Comparison of ENCODE assay signal across 19 cellular contexts in genomic region chr12:89573081-89573810, GRCh38.
"Had no signal": no experiment of that assay in that cellular context is flagged by ENCODE, and none has a peak within 500 bp of the region (broad histone marks: within the 10 kb centered on the region; RNA-seq: fewer than 3 reads in every experiment).

No MANE protein-coding gene starts in this region.

- H3K27me3 ChIP-seq: adrenal gland, body of pancreas, suprapubic skin, upper lobe of right lung had no signal

- DNase-seq: activated CD4-positive, alpha-beta T cell treated with anti-CD3 and anti-CD28 coated beads, Interleukin-2, amount 10 ng/mL, durations not matched to agents 24 days and 14 days; activated CD8-positive, alpha-beta memory T cell treated with anti-CD3 and anti-CD28 coated beads for 24 hours; activated naive CD4-positive, alpha-beta T cell treated with anti-CD3 and anti-CD28 coated beads, Interleukin-2, amount 10 ng/mL, durations not matched to agents 7 days and 5 days; activated T-cell treated with anti-CD3 and anti-CD28 coated beads for 4 hours; adrenal gland; body of pancreas; cortex of kidney; effector memory CD4-positive, alpha-beta T cell; glutamatergic neuron; left colon; natural killer cell; occipital lobe; stimulated activated CD4-positive, alpha-beta T cell treated with anti-CD3 and anti-CD28 coated beads, Interleukin-12 subunit alpha, Interleukin-12 subunit beta, amount 100 ng/mL, for 4 hours; stimulated activated CD4-positive, alpha-beta T cell treated with anti-CD3 and anti-CD28 coated beads, Interleukin-2, amount 100 ng/mL, for 48 hours; stimulated activated naive CD4-positive, alpha-beta T cell treated with Interleukin-2 at 50 U/mL for 16 hours; upper lobe of right lung had no signal

- H3K4me1 ChIP-seq: adrenal gland, body of pancreas, prostate gland had no signal

- H3K36me3 ChIP-seq: adrenal gland, prostate gland, suprapubic skin, upper lobe of right lung had no signal

- H3K9me3 ChIP-seq: adrenal gland, body of pancreas, prostate gland, suprapubic skin, upper lobe of right lung had no signal

- H3K4me3 ChIP-seq: adrenal gland, body of pancreas, lung, prostate gland, suprapubic skin, upper lobe of right lung had no signal
